Comparison of ENCODE assay signal across 1 cellular context in genomic region chr4:128810871-128811570, GRCh38.
TF ChIP-seq lines count a peak whose summit lies in the region.

No MANE protein-coding gene starts in this region.

TF ChIP-seq in K562, 482 proteins besides CTCF, POLR2A, EP300 and RAD21 (continued from another document and continues in another):
- no peak for TF ChIP-seq ILK (tag; IDR thresholded peaks at IDR 0.05; ENCODE audit: borderline replicate concordance, low read depth)
- TF ChIP-seq E4F1 (CRISPR knock-in tag; IDR thresholded peaks at IDR 0.05; ENCODE audit: borderline replicate concordance) = no peak
- TF ChIP-seq TAF7 (tag; IDR thresholded peaks at IDR 0.05) = no peak
- no peak for TF ChIP-seq HSF4 (CRISPR knock-in tag; IDR thresholded peaks at IDR 0.05; ENCODE audit: borderline replicate concordance)
- no peak for TF ChIP-seq ZNF274 (IDR thresholded peaks at IDR 0.05; ENCODE audit: borderline replicate concordance, low read depth, low read length)
- no peak for TF ChIP-seq STAT5A (IDR thresholded peaks at IDR 0.05; ENCODE audit: borderline replicate concordance, low read length)
- TF ChIP-seq THRA (IDR thresholded peaks at IDR 0.05) = no peak
- no peak for TF ChIP-seq SMAD2 (IDR thresholded peaks at IDR 0.05; ENCODE audit: low read depth, low read length)
- TF ChIP-seq ZC3H11A (IDR thresholded peaks at IDR 0.05; ENCODE audit: low read depth, low read length) = no peak
- 0 out of 2 replicates have a peak, but pooled peaks have one; percentile 23 for TF ChIP-seq CHCHD3 (CRISPR knock-in tag; IDR thresholded peaks at IDR 0.05)
- peak; percentile 71; the same call in 1 of the 2 replicates for TF ChIP-seq BHLHE40 (IDR thresholded peaks at IDR 0.05; ENCODE audit: low read length)
- TF ChIP-seq POLR2AphosphoS5 (IDR thresholded peaks at IDR 0.05; ENCODE audit: control insufficient read depth, insufficient read depth, low read depth, low read length) = no peak; the same call in 1 of the 2 replicates
- TF ChIP-seq MED1 (CRISPR knock-in tag; IDR thresholded peaks at IDR 0.05; ENCODE audit: borderline replicate concordance) = no peak
- TF ChIP-seq NKRF (IDR thresholded peaks at IDR 0.05; ENCODE audit: borderline replicate concordance) = peak; percentile 79; the same call in 1 of the 2 replicates
- TF ChIP-seq GMEB1 (CRISPR knock-in tag; IDR thresholded peaks at IDR 0.05) = 0 out of 2 replicates have a peak, but pooled peaks have one; percentile 39
- no peak for TF ChIP-seq TFAM (CRISPR knock-in tag; conservative IDR thresholded peaks at IDR 0.05)
- no peak for TF ChIP-seq KHSRP (IDR thresholded peaks at IDR 0.05)
- TF ChIP-seq SMARCE1 (IDR thresholded peaks at IDR 0.05) = no peak
- TF ChIP-seq TCF3 (CRISPR knock-in tag; IDR thresholded peaks at IDR 0.05) = no peak; the same call in 1 of the 2 replicates
- TF ChIP-seq TRIM28 (IDR thresholded peaks at IDR 0.05) = no peak
- peak; percentile 16; the same call in 1 of the 2 replicates for TF ChIP-seq CREB1 (IDR thresholded peaks at IDR 0.05)
- 0 out of 2 replicates have a peak, but pooled peaks have one; percentile 24 for TF ChIP-seq CREB1 (CRISPR knock-in tag; IDR thresholded peaks at IDR 0.05)
- TF ChIP-seq MEF2A (IDR thresholded peaks at IDR 0.05; ENCODE audit: control insufficient read depth, low read depth, low read length) = no peak
- TF ChIP-seq SNAPC5 (CRISPR knock-in tag; IDR thresholded peaks at IDR 0.05) = no peak
- TF ChIP-seq TRIM25 (IDR thresholded peaks at IDR 0.05; ENCODE audit: borderline replicate concordance) = no peak
- no peak for TF ChIP-seq CGGBP1 (CRISPR knock-in tag; IDR thresholded peaks at IDR 0.05)
- peak; percentile 49; the same call in 1 of the 2 replicates for TF ChIP-seq ZBTB9 (CRISPR knock-in tag; IDR thresholded peaks at IDR 0.05)
- no peak for TF ChIP-seq ZNF639 (CRISPR knock-in tag; conservative IDR thresholded peaks at IDR 0.05 in 1 of 2, IDR thresholded peaks at IDR 0.05 in 1 of 2)
- TF ChIP-seq ATF1 (CRISPR knock-in tag; IDR thresholded peaks at IDR 0.05) = no peak
- peak; percentile 46 for TF ChIP-seq ATF1 (tag; IDR thresholded peaks at IDR 0.05)
- TF ChIP-seq ZNF280A (IDR thresholded peaks at IDR 0.05; ENCODE audit: low read depth, partially characterized antibody) = no peak
- no peak for TF ChIP-seq PHF20 (IDR thresholded peaks at IDR 0.05; ENCODE audit: partially characterized antibody)
- TF ChIP-seq KLF1 (tag; IDR thresholded peaks at IDR 0.05) = no peak
- TF ChIP-seq RNF219 (CRISPR knock-in tag; IDR thresholded peaks at IDR 0.05) = no peak
- TF ChIP-seq MTA1 (IDR thresholded peaks at IDR 0.05; ENCODE audit: borderline replicate concordance) = 0 out of 2 replicates have a peak, but pooled peaks have one; percentile 12
- no peak for TF ChIP-seq TCF7L2 (IDR thresholded peaks at IDR 0.05; ENCODE audit: low read depth, low read length)
- no peak for TF ChIP-seq ZBTB26 (CRISPR knock-in tag; IDR thresholded peaks at IDR 0.05)
- TF ChIP-seq MYNN (IDR thresholded peaks at IDR 0.05) = no peak; the same call in 1 of the 2 replicates
- TF ChIP-seq MYNN (CRISPR knock-in tag; IDR thresholded peaks at IDR 0.05) = no peak
- no peak for TF ChIP-seq SMAD3 (CRISPR knock-in tag; conservative IDR thresholded peaks at IDR 0.05)
- no peak for TF ChIP-seq PREB (CRISPR knock-in tag; IDR thresholded peaks at IDR 0.05)
- TF ChIP-seq ZNF699 (CRISPR knock-in tag; IDR thresholded peaks at IDR 0.05; ENCODE audit: insufficient replicate concordance) = no peak
- no peak for TF ChIP-seq FOSL1 (tag; conservative IDR thresholded peaks at IDR 0.05)
- no peak for TF ChIP-seq E2F3 (CRISPR knock-in tag; IDR thresholded peaks at IDR 0.05)
- TF ChIP-seq ARID2 (IDR thresholded peaks at IDR 0.05) = no peak
- TF ChIP-seq MTA3 (IDR thresholded peaks at IDR 0.05; ENCODE audit: borderline replicate concordance) = peak; percentile 83; the same call in 1 of the 2 replicates
